In genomic region chr11:66020212-66020611, GRCh38 we compare ENCODE assay signal across 2 cellular contexts.
TF ChIP-seq lines count a peak whose summit lies in the region.

No MANE protein-coding gene starts in this region.

TF ChIP-seq in SK-N-SH, 30 proteins besides CTCF, POLR2A, EP300 and RAD21:
- no peak for TF ChIP-seq TEAD4 (IDR thresholded peaks at IDR 0.05; ENCODE audit: borderline replicate concordance, insufficient read depth)

TF ChIP-seq in SK-N-SH treated with all-trans-retinoic acid at 6 μM for 48 hours, 23 proteins besides CTCF, POLR2A, EP300 and RAD21:
- TF ChIP-seq PPARA (CRISPR knock-in tag; IDR thresholded peaks at IDR 0.05; ENCODE audit: borderline replicate concordance) = no peak
- no peak for TF ChIP-seq ZC3H10 (CRISPR knock-in tag; IDR thresholded peaks at IDR 0.05)
- no peak for TF ChIP-seq ZFP30 (CRISPR knock-in tag; IDR thresholded peaks at IDR 0.05)
- TF ChIP-seq ZNF565 (CRISPR knock-in tag; conservative IDR thresholded peaks at IDR 0.05; ENCODE audit: low read depth) = no peak
- no peak for TF ChIP-seq SNAI2 (CRISPR knock-in tag; IDR thresholded peaks at IDR 0.05)
- no peak for TF ChIP-seq ZNF70 (CRISPR knock-in tag; IDR thresholded peaks at IDR 0.05)
- no peak for TF ChIP-seq ZFP3 (CRISPR knock-in tag; IDR thresholded peaks at IDR 0.05)
- no peak for TF ChIP-seq GLIS3 (CRISPR knock-in tag; IDR thresholded peaks at IDR 0.05)
- TF ChIP-seq, protein P1, sequence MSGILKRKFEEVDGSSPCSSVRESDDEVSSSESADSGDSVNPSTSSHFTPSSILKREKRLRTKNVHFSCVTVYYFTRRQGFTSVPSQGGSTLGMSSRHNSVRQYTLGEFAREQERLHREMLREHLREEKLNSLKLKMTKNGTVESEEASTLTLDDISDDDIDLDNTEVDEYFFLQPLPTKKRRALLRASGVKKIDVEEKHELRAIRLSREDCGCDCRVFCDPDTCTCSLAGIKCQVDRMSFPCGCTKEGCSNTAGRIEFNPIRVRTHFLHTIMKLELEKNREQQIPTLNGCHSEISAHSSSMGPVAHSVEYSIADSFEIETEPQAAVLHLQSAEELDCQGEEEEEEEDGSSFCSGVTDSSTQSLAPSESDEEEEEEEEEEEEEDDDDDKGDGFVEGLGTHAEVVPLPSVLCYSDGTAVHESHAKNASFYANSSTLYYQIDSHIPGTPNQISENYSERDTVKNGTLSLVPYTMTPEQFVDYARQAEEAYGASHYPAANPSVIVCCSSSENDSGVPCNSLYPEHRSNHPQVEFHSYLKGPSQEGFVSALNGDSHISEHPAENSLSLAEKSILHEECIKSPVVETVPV (CRISPR knock-in tag; IDR thresholded peaks at IDR 0.05) = no peak
- no peak for TF ChIP-seq ZNF8 (CRISPR knock-in tag; IDR thresholded peaks at IDR 0.05)
- TF ChIP-seq ESRRG (CRISPR knock-in tag; IDR thresholded peaks at IDR 0.05) = no peak
- no peak for TF ChIP-seq POU6F1 (CRISPR knock-in tag; IDR thresholded peaks at IDR 0.05; ENCODE audit: borderline replicate concordance, low read depth)
- TF ChIP-seq, protein P2, sequence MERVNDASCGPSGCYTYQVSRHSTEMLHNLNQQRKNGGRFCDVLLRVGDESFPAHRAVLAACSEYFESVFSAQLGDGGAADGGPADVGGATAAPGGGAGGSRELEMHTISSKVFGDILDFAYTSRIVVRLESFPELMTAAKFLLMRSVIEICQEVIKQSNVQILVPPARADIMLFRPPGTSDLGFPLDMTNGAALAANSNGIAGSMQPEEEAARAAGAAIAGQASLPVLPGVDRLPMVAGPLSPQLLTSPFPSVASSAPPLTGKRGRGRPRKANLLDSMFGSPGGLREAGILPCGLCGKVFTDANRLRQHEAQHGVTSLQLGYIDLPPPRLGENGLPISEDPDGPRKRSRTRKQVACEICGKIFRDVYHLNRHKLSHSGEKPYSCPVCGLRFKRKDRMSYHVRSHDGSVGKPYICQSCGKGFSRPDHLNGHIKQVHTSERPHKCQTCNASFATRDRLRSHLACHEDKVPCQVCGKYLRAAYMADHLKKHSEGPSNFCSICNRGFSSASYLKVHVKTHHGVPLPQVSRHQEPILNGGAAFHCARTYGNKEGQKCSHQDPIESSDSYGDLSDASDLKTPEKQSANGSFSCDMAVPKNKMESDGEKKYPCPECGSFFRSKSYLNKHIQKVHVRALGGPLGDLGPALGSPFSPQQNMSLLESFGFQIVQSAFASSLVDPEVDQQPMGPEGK (CRISPR knock-in tag; IDR thresholded peaks at IDR 0.05; ENCODE audit: borderline replicate concordance) = no peak
- TF ChIP-seq ARNTL (CRISPR knock-in tag; IDR thresholded peaks at IDR 0.05; ENCODE audit: borderline replicate concordance, low read depth) = no peak
- no peak for TF ChIP-seq RARB (CRISPR knock-in tag; IDR thresholded peaks at IDR 0.05)
- no peak for TF ChIP-seq CREB5 (CRISPR knock-in tag; IDR thresholded peaks at IDR 0.05; ENCODE audit: low read depth)
- TF ChIP-seq BACH2 (CRISPR knock-in tag; IDR thresholded peaks at IDR 0.05; ENCODE audit: borderline replicate concordance) = no peak
- TF ChIP-seq CSDC2 (CRISPR knock-in tag; IDR thresholded peaks at IDR 0.05) = no peak
